ENCODE assay signal across 22 cellular contexts in genomic region chr2:211376410-211376809, GRCh38.
DNase-seq lines count a peak whose midpoint lies in the region; ATAC-seq, FAIRE-seq and TF ChIP-seq lines count a peak whose summit lies in the region.
"Had no signal": no experiment of that assay in that cellular context is flagged by ENCODE, and none has a peak within 500 bp of the region (broad histone marks: within the 10 kb centered on the region; RNA-seq: fewer than 3 reads in every experiment).

No MANE protein-coding gene starts in this region.

- H3K9me3 Mint-ChIP-seq in HFFc6 = peaks cover 34% of the 10 kb centered on the region
- H3K9me3 Mint-ChIP-seq: IgD-negative memory B cell had no signal

- H3K27ac ChIP-seq in ACC112 (ENCODE audit: low read depth, low read length) (no peak overlapping the region), OCI-LY3 (ENCODE audit: low read length) (no peak overlapping the region), RWPE1 (no peak overlapping the region)
- H3K27ac ChIP-seq: A549 had no signal

- H3K27me3 Mint-ChIP-seq in HFFc6 (ENCODE audit: insufficient read depth) = no peaks in the 10 kb centered on the region
- H3K27me3 Mint-ChIP-seq: CD4-positive, CD25-positive, alpha-beta regulatory T cell had no signal

- POLR2A ChIA-PET in RWPE1 (lab: Yijun Ruan, JAX; ENCODE audit: low non-redundant PET) = no interaction called here

- H3K4me3 ChIP-seq in ACC112 (ENCODE audit: low read depth, low read length) (no peak overlapping the region), OCI-LY3 (ENCODE audit: low read length) (no peak overlapping the region)
- H3K4me3 ChIP-seq: A549 had no signal

- H3K79me2 ChIP-seq in ACC112 (ENCODE audit: control insufficient read depth, insufficient read depth, low read length, unreplicated experiment) = no peaks in the 10 kb centered on the region
- no peaks in the 10 kb centered on the region for H3K79me2 ChIP-seq in OCI-LY3 (ENCODE audit: low read length)

- H4K20me1 ChIP-seq in OCI-LY3 (ENCODE audit: insufficient read depth, low read length) = no peaks in the 10 kb centered on the region

- H3K27me3 ChIP-seq in ACC112 (ENCODE audit: insufficient read depth, low read length) = no peaks in the 10 kb centered on the region
- H3K27me3 ChIP-seq in OCI-LY3 (ENCODE audit: low read depth, low read length) = no peaks in the 10 kb centered on the region

- no peak for FAIRE-seq in H54 (lab: Jason Lieb, UNC)
- FAIRE-seq: A549 had no signal

- no peaks in the 10 kb centered on the region for H3K4me1 ChIP-seq in ACC112 (ENCODE audit: control insufficient read depth, insufficient read depth, low read length, unreplicated experiment)
- H3K4me1 ChIP-seq in OCI-LY3 (ENCODE audit: low read length) = peaks cover 17% of the 10 kb centered on the region
- H3K4me1 ChIP-seq: A549, Caco-2 had no signal

- TF ChIP-seq CTCF in OCI-LY3 (IDR thresholded peaks at IDR 0.05; ENCODE audit: low read depth, low read length) = no peak
- no peak for TF ChIP-seq CTCF in RWPE1 (conservative IDR thresholded peaks at IDR 0.05; ENCODE audit: low read depth)
- TF ChIP-seq CTCF in HFFc6 (IDR thresholded peaks at IDR 0.05) = no peak

- no peak overlapping the region for H3K4me2 ChIP-seq in OCI-LY3 (ENCODE audit: low read length)
- H3K4me2 ChIP-seq: A549, SK-N-SH had no signal

- no peaks in the 10 kb centered on the region for H3K4me1 Mint-ChIP-seq in HFFc6 (ENCODE audit: low read depth)
- H3K4me1 Mint-ChIP-seq: CD4-positive, CD25-positive, alpha-beta regulatory T cell had no signal

- H2AFZ ChIP-seq in ACC112 (ENCODE audit: low read length, unreplicated experiment) = peak overlapping the region; percentile 18
- peak overlapping the region; percentile 61; the same call in 1 of the 2 replicates for H2AFZ ChIP-seq in OCI-LY3 (ENCODE audit: low read depth, low read length)

- ATAC-seq in GM19351 (IDR thresholded peaks at IDR 0.05; ENCODE audit: unreplicated experiment) (peak; percentile 60), HG03432 (IDR thresholded peaks at IDR 0.05; ENCODE audit: unreplicated experiment) (peak; percentile 66)
- ATAC-seq: A549 had no signal

- H3K9me3 ChIP-seq in OCI-LY3 (ENCODE audit: insufficient read depth, low read length) = no peaks in the 10 kb centered on the region
- H3K9me3 ChIP-seq: A549, Caco-2, SK-N-SH had no signal

- H3K27ac Mint-ChIP-seq in HFFc6 = no peak overlapping the region
- H3K27ac Mint-ChIP-seq: CD4-positive, CD25-positive, alpha-beta regulatory T cell; IgD-negative memory B cell had no signal

- CTCF ChIA-PET in RWPE1 (lab: Yijun Ruan, JAX) = no interaction called here

- no peaks in the 10 kb centered on the region for H3K36me3 Mint-ChIP-seq in HFFc6 (ENCODE audit: low read depth)
- H3K36me3 Mint-ChIP-seq: CD4-positive, CD25-positive, alpha-beta regulatory T cell had no signal

- H3K36me3 ChIP-seq in ACC112 (ENCODE audit: insufficient read depth, low read length) (no peaks in the 10 kb centered on the region), OCI-LY3 (replicated peaks; ENCODE audit: low read depth, low read length) (no peaks in the 10 kb centered on the region)

- no peak for TF ChIP-seq POLR2A in H54 (IDR thresholded peaks at IDR 0.05; ENCODE audit: low read depth, low read length)

- no peak for DNase-seq in H54 (ENCODE audit: insufficient read length, low spot score)
- no peak for DNase-seq in RWPE1 (ENCODE audit: low spot score)
- no peak for DNase-seq in HFFc6
- DNase-seq in glomerular visceral epithelial cell (ENCODE audit: extremely low spot score) = no peak
- DNase-seq: Caco-2; CD4-positive, CD25-positive, alpha-beta regulatory T cell; DMS 273 treated with DMSO at 0.1 percent for 48 hours; DMS79 treated with DMSO at 0.1 percent for 48 hours; GOT3; NCI-H1694 treated with DMSO at 0.1 percent for 48 hours; NCI-H2081 treated with DMSO at 0.1 percent for 48 hours; NCI-H2171 treated with DMSO at 0.1 percent for 48 hours; NCI-H446; NCI-H526; SIG-M5; SK-N-SH had no signal

- no peak overlapping the region for H3K9ac ChIP-seq in OCI-LY3 (ENCODE audit: low read length)
- H3K9ac ChIP-seq: SK-N-SH had no signal

- H3K4me3 Mint-ChIP-seq in HFFc6 = no peak overlapping the region
- H3K4me3 Mint-ChIP-seq: CD4-positive, CD25-positive, alpha-beta regulatory T cell; IgD-negative memory B cell had no signal
